In genomic region chr17:8383143-8383974, GRCh38 we compare ENCODE assay signal across 8 cellular contexts. TPM values are rescaled to one million over a fixed set of nuclear protein-coding genes. Genes with fewer than 3 reads are reported as not detected.
DNase-seq lines count a peak whose midpoint lies in the region; TF ChIP-seq lines count a peak whose summit lies in the region.

Gene RPL26, minus strand, starts transcription at chr17:8383193. Its CDS starts 883 bp downstream, at chr17:8382310.

- H3K9ac ChIP-seq in neural cell (ENCODE audit: low read length) (peak within 1 kb of the TSS; percentile 85), stomach smooth muscle (ENCODE audit: low read length in 2 of 2) (peak within 1 kb of the TSS; percentile 84 to 93)

- H3K79me2 ChIP-seq in neural cell (replicated peaks; ENCODE audit: insufficient read depth, low read length) = peaks cover 23% of the 10 kb centered on the region

- H3K9me3 ChIP-seq in neural cell (ENCODE audit: low read length) (no peaks in the 10 kb centered on the region), stomach smooth muscle (ENCODE audit: control insufficient read depth in 2 of 2, low read length in 2 of 2) (no peaks in the 10 kb centered on the region)

- H3F3A ChIP-seq in neural cell (ENCODE audit: insufficient read depth, low read length, poor library complexity, severe bottlenecking) = no peaks in the 10 kb centered on the region

- H3K4me2 ChIP-seq in neural cell (ENCODE audit: low read length) = peak within 1 kb of the TSS; percentile 70

- peak within 1 kb of the TSS; percentile 99 for H2AFZ ChIP-seq in neural cell (ENCODE audit: low read depth, low read length)

- no peaks in the 10 kb centered on the region for H3K27me3 ChIP-seq in neural cell (ENCODE audit: insufficient read depth, low read depth, low read length)
- H3K27me3 ChIP-seq in stomach smooth muscle (ENCODE audit: control insufficient read depth in 1 of 2, insufficient read depth in 2 of 2, low read length in 2 of 2) = no peaks in the 10 kb centered on the region

- peak; percentile 72 for TF ChIP-seq RAD21 in neural cell (conservative IDR thresholded peaks at IDR 0.05)

- DNase-seq in ELR (ENCODE audit: low read depth) (peak; percentile 100), H4 (ENCODE audit: low spot score) (peak; percentile 94), LoVo (ENCODE audit: low spot score) (peak; percentile 98), fibroblast of the conjunctiva (ENCODE audit: low read depth) (peak; percentile 96)
- DNase-seq in activated effector memory CD4-positive, alpha-beta T cell treated with Interleukin-2 at 50 U/mL for 16 hours = peak; percentile 91

- no peaks in the 10 kb centered on the region for H4K20me1 ChIP-seq in neural cell (ENCODE audit: insufficient read depth)

- H3K4me3 ChIP-seq in neural cell (ENCODE audit: low read length) = peak within 1 kb of the TSS; percentile 94
- peak within 1 kb of the TSS; percentile 93 to 99 for H3K4me3 ChIP-seq in stomach smooth muscle (ENCODE audit: low read length in 2 of 2)

- TF ChIP-seq POLR2A in Raji (IDR thresholded peaks at IDR 0.05; ENCODE audit: insufficient read depth, low read depth, low read length) = peak; percentile 91

- no peaks in the 10 kb centered on the region for H3K9me2 ChIP-seq in neural cell (ENCODE audit: insufficient read depth, low read length)

- no peaks in the 10 kb centered on the region for H3K36me3 ChIP-seq in neural cell (ENCODE audit: insufficient read depth, low read length)
- H3K36me3 ChIP-seq in stomach smooth muscle (ENCODE audit: control insufficient read depth in 2 of 2, insufficient read depth in 2 of 2, low read length in 2 of 2) = peaks cover 22 to 28% of the 10 kb centered on the region in 2 donors

- TF ChIP-seq CTCF in neural cell (IDR thresholded peaks at IDR 0.05; ENCODE audit: poor library complexity, severe bottlenecking) = peak; percentile 100

- H3K27ac ChIP-seq in neural cell (ENCODE audit: low read length) (peak within 1 kb of the TSS; percentile 79), stomach smooth muscle (ENCODE audit: low read length) (peak within 1 kb of the TSS; percentile 41)

- peak; percentile 53 for TF ChIP-seq EP300 in neural cell (conservative IDR thresholded peaks at IDR 0.05; ENCODE audit: poor library complexity, severe bottlenecking)

- H3K4me1 ChIP-seq in stomach smooth muscle (ENCODE audit: control insufficient read depth, insufficient read depth, low read length) = peaks cover 29% of the 10 kb centered on the region

TF ChIP-seq in neural cell, 6 proteins besides CTCF, POLR2A, EP300 and RAD21:
- no peak for TF ChIP-seq TAF1 (IDR thresholded peaks at IDR 0.05; ENCODE audit: low read depth)
- peak; percentile 92 for TF ChIP-seq SMC3 (conservative IDR thresholded peaks at IDR 0.05; ENCODE audit: poor library complexity)
- peak; percentile 99 for TF ChIP-seq MXI1 (conservative IDR thresholded peaks at IDR 0.05; ENCODE audit: poor library complexity, severe bottlenecking)
- TF ChIP-seq POLR2AphosphoS5 (IDR thresholded peaks at IDR 0.05) = peak; percentile 89

RNA-seq across cellular contexts. Expression of gene RPL26, which starts in this region (rescaled TPM):
- 2,934 and 3,123 TPM in 2 replicates for total RNA-seq in H4 (2014; rRNA removed; shearing (Covaris generic))
- 3,508 and 4,061 TPM in 2 replicates for polyA plus RNA-seq in neural cell
- 970 and 1,174 TPM in 2 replicates for polyA minus RNA-seq in neural cell

Comparison
In these comparisons a context has a peak if more than half of its experiments do, and no peak if none do; other contexts are left out.
1. Peak in every context shown above with its lines: DNase-seq, H3K4me3 ChIP-seq and H3K27ac ChIP-seq.